In the genomic region with DNA sequence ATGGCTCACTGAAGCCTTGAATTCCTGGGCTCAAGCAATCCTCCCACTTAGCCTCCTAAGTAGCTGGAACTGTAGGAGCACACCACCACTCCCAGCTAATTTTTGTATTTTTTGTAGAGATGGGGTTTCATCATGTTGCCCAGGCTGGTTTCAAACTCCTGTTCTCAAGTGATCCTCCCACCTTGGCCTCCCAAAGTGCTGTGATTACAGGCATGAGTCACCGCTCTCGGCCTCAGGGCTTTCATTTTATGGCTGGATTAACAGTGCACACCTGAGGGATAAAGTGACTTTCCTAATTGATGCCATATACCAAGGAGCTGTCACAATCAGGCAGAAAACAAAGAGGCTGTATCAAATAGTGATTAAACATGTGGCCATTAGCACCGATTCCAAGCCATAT, we compare ENCODE assay signal across 2 cellular contexts. TPM values are rescaled to one million over a fixed set of nuclear protein-coding genes. Genes with fewer than 3 reads are reported as not detected.
"Had no signal": no experiment of that assay in that cellular context is flagged by ENCODE, and none has a peak within 500 bp of the region (broad histone marks: within the 10 kb centered on the region; RNA-seq: fewer than 3 reads in every experiment).

No MANE protein-coding gene starts in this region.

RNA-seq across cellular contexts. Expression of a gene that starts 21.5 kb away (rescaled TPM):
- total RNA-seq: LHCN-M2, Right ventricle myocardium inferior had no signal
